19 cellular contexts compared by ENCODE assay signal in genomic region chr20:2305946-2306345, GRCh38. TPM values are rescaled to one million over a fixed set of nuclear protein-coding genes. Genes with fewer than 3 reads are reported as not detected.
DNase-seq lines count a peak whose midpoint lies in the region; ATAC-seq and TF ChIP-seq lines count a peak whose summit lies in the region.
"Had no signal": no experiment of that assay in that cellular context is flagged by ENCODE, and none has a peak within 500 bp of the region (broad histone marks: within the 10 kb centered on the region; RNA-seq: fewer than 3 reads in every experiment).

No MANE protein-coding gene starts in this region.

- no peak for TF ChIP-seq CTCF in liver (IDR thresholded peaks at IDR 0.05; ENCODE audit: low read depth, low read length, missing input control)

- H3K36me3 ChIP-seq in liver (ENCODE audit: control insufficient read depth in 4 of 4, insufficient read depth in 3 of 4, low read depth in 1 of 4, low read length in 3 of 4) (no peaks in the 10 kb centered on the region), Karpas-422 (ENCODE audit: insufficient read depth, low read length) (no peaks in the 10 kb centered on the region), SJCRH30 (no peaks in the 10 kb centered on the region)

- peak in 1 of 2 donors; percentile 39 for TF ChIP-seq RAD21 in liver (IDR thresholded peaks at IDR 0.05)

- DNase-seq in DMS153 treated with DMSO at 0.1 percent for 48 hours (lab: John Stamatoyannopoulos, UW; ENCODE audit: unreplicated experiment) (peak; percentile 95), NCI-H146 (lab: John Stamatoyannopoulos, UW) (peak; percentile 99), NCI-H526 (lab: John Stamatoyannopoulos, UW) (peak; percentile 86 to 92), Karpas-422 (no peak), SJCRH30 (no peak)
- DNase-seq: activated CD8-positive, alpha-beta T cell treated with anti-CD3 and anti-CD28 coated beads, Interleukin-2, amount 10 ng/mL, durations not matched to agents 7 days and 5 days; midbrain; Right ventricle myocardium superior; stimulated activated CD4-positive, alpha-beta T cell treated with anti-CD3 and anti-CD28 coated beads, Interleukin-12 subunit alpha, Interleukin-12 subunit beta, amount 100 ng/mL, for 4 hours had no signal

- no peak overlapping the region for H2AFZ ChIP-seq in Karpas-422 (ENCODE audit: low read length)
- H2AFZ ChIP-seq: parathyroid adenoma had no signal

- H3K4me1 ChIP-seq in liver (ENCODE audit: control insufficient read depth in 4 of 4, insufficient read depth in 4 of 4, low read length in 3 of 4) (peaks cover 3 to 41% (median 34%) of the 10 kb centered on the region in 4 donors), Karpas-422 (ENCODE audit: low read length) (peaks cover 7% of the 10 kb centered on the region), SJCRH30 (no peaks in the 10 kb centered on the region)
- H3K4me1 ChIP-seq: parathyroid adenoma had no signal

- H3K4me3 ChIP-seq in liver (ENCODE audit: low read depth in 1 of 3, low read length in 3 of 3) (no peak overlapping the region), Karpas-422 (ENCODE audit: low read length) (no peak overlapping the region), SJCRH30 (no peak overlapping the region)

- H3K9me3 ChIP-seq in liver (ENCODE audit: control insufficient read depth in 4 of 4, low read length in 3 of 4) (no peaks in the 10 kb centered on the region), Karpas-422 (ENCODE audit: low read length) (no peaks in the 10 kb centered on the region), SJCRH30 (replicated peaks) (no peaks in the 10 kb centered on the region)

- no peak overlapping the region for H3K4me2 ChIP-seq in Karpas-422 (ENCODE audit: low read depth, low read length, poor library complexity, severe bottlenecking)

- ATAC-seq in GM18511 (IDR thresholded peaks at IDR 0.05; ENCODE audit: unreplicated experiment) (no peak), GM18867 (IDR thresholded peaks at IDR 0.05; ENCODE audit: unreplicated experiment) (no peak)
- ATAC-seq: activated CD8-positive, alpha-beta T cell treated with anti-CD3 and anti-CD28 coated beads, Interleukin-2, amount 10 ng/mL, durations not matched to agents 7 days and 5 days; activated T-helper 17 cell treated with anti-CD3 and anti-CD28 coated beads, Interleukin-2, amount 50 U/mL, for 72 hours had no signal

- WGBS in liver, result 74% methylated on average over 2 of the region's 2 CpGs

- H4K20me1 ChIP-seq in Karpas-422 (ENCODE audit: insufficient read depth, low read depth, low read length), result no peaks in the 10 kb centered on the region

- H3K9ac ChIP-seq in liver (ENCODE audit: low read depth in 1 of 2, low read length in 2 of 2) (no peak overlapping the region), Karpas-422 (ENCODE audit: low read length) (no peak overlapping the region)
- H3K9ac ChIP-seq: parathyroid adenoma had no signal

- no peaks in the 10 kb centered on the region for H3K27me3 ChIP-seq in liver (ENCODE audit: control insufficient read depth in 4 of 4, insufficient read depth in 4 of 4, low read length in 3 of 4)
- no peaks in the 10 kb centered on the region for H3K27me3 ChIP-seq in Karpas-422 (ENCODE audit: low read length)
- H3K27me3 ChIP-seq in SJCRH30, result no peaks in the 10 kb centered on the region

- no peaks in the 10 kb centered on the region for H3K9me2 ChIP-seq in Karpas-422 (replicated peaks; ENCODE audit: insufficient read depth, low read length)

- H3K79me2 ChIP-seq in Karpas-422 (ENCODE audit: low read length), result no peaks in the 10 kb centered on the region
- H3K79me2 ChIP-seq: parathyroid adenoma had no signal

- H3K27ac ChIP-seq in liver (ENCODE audit: low read depth in 1 of 2, low read length in 2 of 2) (no peak overlapping the region), Karpas-422 (ENCODE audit: low read length) (no peak overlapping the region), SJCRH30 (no peak overlapping the region)
- H3K27ac ChIP-seq: parathyroid adenoma had no signal

TF ChIP-seq in liver, 16 proteins besides CTCF, POLR2A, EP300 and RAD21:
- TF ChIP-seq EGR1 (IDR thresholded peaks at IDR 0.05; ENCODE audit: low read depth in 2 of 2), result no peak
- TF ChIP-seq FOXA2 (IDR thresholded peaks at IDR 0.05), result peak; percentile 61

RNA-seq across cellular contexts. Expression of gene TGM3, which starts 10.1 kb away (rescaled TPM):
- under 1 TPM; 0.05 to 0.08 TPM for total RNA-seq in liver
- polyA plus RNA-seq in liver, result under 1 TPM in 1 of 2 donors, not detected in 1; 0.28 TPM
- not detected in 2 replicates for total RNA-seq in Karpas-422 (2014; rRNA removed; shearing (Covaris generic); ENCODE audit: low replicate concordance)
- not detected in 2 replicates for total RNA-seq in SJCRH30 (2014; rRNA removed; shearing (Covaris generic))
- total RNA-seq: activated CD8-positive, alpha-beta T cell treated with anti-CD3 and anti-CD28 coated beads, Interleukin-2, amount 10 ng/mL, durations not matched to agents 7 days and 5 days; chondrocyte; Daoy; endothelial cell of umbilical vein; glomerular endothelial cell; M059J; Right ventricle myocardium superior had no signal
- polyA plus RNA-seq: endothelial cell of umbilical vein had no signal

Comparison
In these comparisons a context has a peak if more than half of its experiments do, and no peak if none do; other contexts are left out.
1. DNase-seq: peak in DMS153 treated with DMSO at 0.1 percent for 48 hours (single experiment), NCI-H146 (single experiment) and NCI-H526 (2 of 2); none in Karpas-422 (single experiment) and SJCRH30 (0 of 2).